ENCODE assay signal across 12 cellular contexts in the genomic region with DNA sequence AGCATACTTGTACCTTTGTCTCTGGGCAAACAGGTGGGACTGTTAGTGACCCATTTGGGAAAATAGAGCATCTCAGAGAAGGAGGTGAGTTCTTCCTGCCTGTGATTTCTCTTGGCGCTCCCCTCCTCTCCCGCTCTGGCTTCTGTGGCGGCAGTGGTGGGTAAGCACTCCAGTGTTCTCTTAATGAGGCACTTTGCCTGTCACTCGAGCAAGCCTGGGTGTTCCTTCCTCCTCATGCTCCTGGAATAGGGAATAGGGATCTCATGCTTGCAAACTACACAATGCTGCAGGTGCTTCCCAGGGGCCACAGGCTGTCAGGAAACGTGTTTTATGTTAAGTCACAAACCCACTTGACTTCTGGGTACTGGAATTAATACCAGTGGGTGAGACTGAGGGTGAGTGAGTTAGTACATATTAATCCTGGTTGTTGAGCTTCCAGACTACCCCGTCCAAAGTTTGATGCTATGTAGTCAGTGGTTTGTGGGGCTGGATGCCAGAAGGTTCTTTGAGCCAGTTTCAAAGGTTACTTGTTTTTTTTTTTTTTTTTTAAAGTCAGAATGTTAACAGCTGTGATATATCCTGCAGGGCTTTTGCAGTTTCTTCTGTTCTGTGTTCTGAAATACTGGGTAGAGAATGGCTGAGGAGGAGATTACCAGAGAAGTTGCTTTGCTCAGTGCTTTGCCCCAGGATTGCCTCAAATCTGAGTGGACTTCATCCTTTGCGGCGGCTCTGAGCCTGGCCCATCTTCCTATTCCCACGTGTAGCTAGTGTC. TPM values are rescaled to one million over a fixed set of nuclear protein-coding genes. Genes with fewer than 3 reads are reported as not detected.
DNase-seq lines count a peak whose midpoint lies in the region; ATAC-seq, FAIRE-seq and TF ChIP-seq lines count a peak whose summit lies in the region.
"Had no signal": no experiment of that assay in that cellular context is flagged by ENCODE, and none has a peak within 500 bp of the region (broad histone marks: within the 10 kb centered on the region; RNA-seq: fewer than 3 reads in every experiment).

No MANE protein-coding gene starts in this region.

- H3K79me2 ChIP-seq in DND-41 (ENCODE audit: insufficient read depth, low read length) (peaks cover 3% of the 10 kb centered on the region; the same call in 1 of the 2 replicates), neural cell (replicated peaks; ENCODE audit: insufficient read depth, low read length) (no peaks in the 10 kb centered on the region)

- intact Hi-C loops in vagina (cut with DNase I) = no loop called here

- no peak overlapping the region for H3K9ac ChIP-seq in DND-41 (ENCODE audit: low read depth, low read length)
- no peak overlapping the region for H3K9ac ChIP-seq in neural cell (ENCODE audit: low read length)

- H3K4me1 ChIP-seq in DND-41 (ENCODE audit: insufficient read depth, low read length) = no peaks in the 10 kb centered on the region
- no peaks in the 10 kb centered on the region for H3K4me1 ChIP-seq in vagina

- H2AFZ ChIP-seq in DND-41 (ENCODE audit: low read depth, low read length) = no peak overlapping the region
- H2AFZ ChIP-seq in neural cell (ENCODE audit: low read depth, low read length) = no peak overlapping the region

- H3K27me3 ChIP-seq in DND-41 (ENCODE audit: insufficient read depth, low read length, poor library complexity) (no peaks in the 10 kb centered on the region), neural cell (ENCODE audit: insufficient read depth, low read depth, low read length) (no peaks in the 10 kb centered on the region), vagina (no peaks in the 10 kb centered on the region)
- H3K27me3 ChIP-seq: tibial nerve had no signal

- TF ChIP-seq RAD21 in neural cell (conservative IDR thresholded peaks at IDR 0.05) = no peak

- DNase-seq in DND-41 = no peak
- peak; percentile 87 for DNase-seq in NCI-H2029 treated with DMSO at 0.1 percent for 48 hours (lab: John Stamatoyannopoulos, UW)
- DNase-seq in fibroblast of peridontal ligament (ENCODE audit: extremely low read depth) = peak; percentile 84
- no peak for DNase-seq in vagina (ENCODE audit: extremely low spot score in 2 of 2)
- DNase-seq in H54 (ENCODE audit: insufficient read length, low spot score) = no peak
- DNase-seq in NCI-H2196 treated with DMSO at 0.1 percent for 48 hours (lab: John Stamatoyannopoulos, UW; ENCODE audit: unreplicated experiment) = no peak
- DNase-seq: occipital lobe had no signal

- H3K9me2 ChIP-seq in neural cell (ENCODE audit: insufficient read depth, low read length) = no peaks in the 10 kb centered on the region

- TF ChIP-seq CTCF in DND-41 (IDR thresholded peaks at IDR 0.05; ENCODE audit: borderline replicate concordance, extremely low read depth, low read length, poor library complexity, severe bottlenecking) (no peak), neural cell (IDR thresholded peaks at IDR 0.05; ENCODE audit: poor library complexity, severe bottlenecking) (no peak), vagina (IDR thresholded peaks at IDR 0.05) (no peak)

- FAIRE-seq in H54 (lab: Jason Lieb, UNC) = no peak
- FAIRE-seq: RCC 7860, TTC549 had no signal

- H3F3A ChIP-seq in neural cell (ENCODE audit: insufficient read depth, low read length, poor library complexity, severe bottlenecking) = no peaks in the 10 kb centered on the region

- no peaks in the 10 kb centered on the region for H3K9me3 ChIP-seq in DND-41 (ENCODE audit: insufficient read depth, low read length, severe bottlenecking)
- H3K9me3 ChIP-seq in neural cell (ENCODE audit: low read length) = no peaks in the 10 kb centered on the region
- no peaks in the 10 kb centered on the region for H3K9me3 ChIP-seq in vagina
- H3K9me3 ChIP-seq: tibial nerve had no signal

- no peak for TF ChIP-seq EP300 in neural cell (conservative IDR thresholded peaks at IDR 0.05; ENCODE audit: poor library complexity, severe bottlenecking)

- H4K20me1 ChIP-seq in DND-41 (ENCODE audit: insufficient read depth, low read length) (peaks cover 34% of the 10 kb centered on the region), neural cell (ENCODE audit: insufficient read depth) (no peaks in the 10 kb centered on the region)

- H3K4me2 ChIP-seq in DND-41 (ENCODE audit: insufficient read depth, low read length) = no peak overlapping the region
- no peak overlapping the region for H3K4me2 ChIP-seq in neural cell (ENCODE audit: low read length)

- no peak overlapping the region for H3K4me3 ChIP-seq in DND-41 (ENCODE audit: low read depth in 1 of 2, low read length in 2 of 2)
- no peak overlapping the region for H3K4me3 ChIP-seq in neural cell (ENCODE audit: low read length)
- no peak overlapping the region for H3K4me3 ChIP-seq in vagina
- H3K4me3 ChIP-seq: tibial nerve had no signal

- TF ChIP-seq POLR2A in vagina (IDR thresholded peaks at IDR 0.05) = no peak
- TF ChIP-seq POLR2A in H54 (IDR thresholded peaks at IDR 0.05; ENCODE audit: low read depth, low read length) = no peak

- ATAC-seq in DND-41 (ENCODE audit: insufficient read depth, low read depth) (no peak), esophagus mucosa (no peak)

- peaks cover 82% of the 10 kb centered on the region for H3K36me3 ChIP-seq in DND-41 (ENCODE audit: insufficient read depth, low read length)
- H3K36me3 ChIP-seq in neural cell (ENCODE audit: insufficient read depth, low read length) = peaks cover 4% of the 10 kb centered on the region
- H3K36me3 ChIP-seq in vagina = peaks cover 0 to 43% of the 10 kb centered on the region in 2 donors

- H3K27ac ChIP-seq in DND-41 (ENCODE audit: low read length) (0 out of 2 replicates have a peak overlapping the region, but pooled peaks have one; percentile 23), neural cell (ENCODE audit: low read length) (no peak overlapping the region), vagina (no peak overlapping the region)
- H3K27ac ChIP-seq: tibial nerve had no signal

TF ChIP-seq in neural cell, 6 proteins besides CTCF, POLR2A, EP300 and RAD21:
- TF ChIP-seq, protein P1, sequence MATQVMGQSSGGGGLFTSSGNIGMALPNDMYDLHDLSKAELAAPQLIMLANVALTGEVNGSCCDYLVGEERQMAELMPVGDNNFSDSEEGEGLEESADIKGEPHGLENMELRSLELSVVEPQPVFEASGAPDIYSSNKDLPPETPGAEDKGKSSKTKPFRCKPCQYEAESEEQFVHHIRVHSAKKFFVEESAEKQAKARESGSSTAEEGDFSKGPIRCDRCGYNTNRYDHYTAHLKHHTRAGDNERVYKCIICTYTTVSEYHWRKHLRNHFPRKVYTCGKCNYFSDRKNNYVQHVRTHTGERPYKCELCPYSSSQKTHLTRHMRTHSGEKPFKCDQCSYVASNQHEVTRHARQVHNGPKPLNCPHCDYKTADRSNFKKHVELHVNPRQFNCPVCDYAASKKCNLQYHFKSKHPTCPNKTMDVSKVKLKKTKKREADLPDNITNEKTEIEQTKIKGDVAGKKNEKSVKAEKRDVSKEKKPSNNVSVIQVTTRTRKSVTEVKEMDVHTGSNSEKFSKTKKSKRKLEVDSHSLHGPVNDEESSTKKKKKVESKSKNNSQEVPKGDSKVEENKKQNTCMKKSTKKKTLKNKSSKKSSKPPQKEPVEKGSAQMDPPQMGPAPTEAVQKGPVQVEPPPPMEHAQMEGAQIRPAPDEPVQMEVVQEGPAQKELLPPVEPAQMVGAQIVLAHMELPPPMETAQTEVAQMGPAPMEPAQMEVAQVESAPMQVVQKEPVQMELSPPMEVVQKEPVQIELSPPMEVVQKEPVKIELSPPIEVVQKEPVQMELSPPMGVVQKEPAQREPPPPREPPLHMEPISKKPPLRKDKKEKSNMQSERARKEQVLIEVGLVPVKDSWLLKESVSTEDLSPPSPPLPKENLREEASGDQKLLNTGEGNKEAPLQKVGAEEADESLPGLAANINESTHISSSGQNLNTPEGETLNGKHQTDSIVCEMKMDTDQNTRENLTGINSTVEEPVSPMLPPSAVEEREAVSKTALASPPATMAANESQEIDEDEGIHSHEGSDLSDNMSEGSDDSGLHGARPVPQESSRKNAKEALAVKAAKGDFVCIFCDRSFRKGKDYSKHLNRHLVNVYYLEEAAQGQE (IDR thresholded peaks at IDR 0.05; ENCODE audit: borderline replicate concordance) = peak; percentile 98
- TF ChIP-seq SMC3 (conservative IDR thresholded peaks at IDR 0.05; ENCODE audit: poor library complexity) (no peak), POLR2AphosphoS5 (IDR thresholded peaks at IDR 0.05) (peak; percentile 49), EZH2 (IDR thresholded peaks at IDR 0.05; ENCODE audit: borderline replicate concordance, insufficient read depth, low read length, poor library complexity, severe bottlenecking) (no peak), MXI1 (conservative IDR thresholded peaks at IDR 0.05; ENCODE audit: poor library complexity, severe bottlenecking) (peak; percentile 40), TAF1 (IDR thresholded peaks at IDR 0.05; ENCODE audit: low read depth) (no peak)

RNA-seq across cellular contexts. Expression of gene EDEM1, which starts 30.5 kb away (rescaled TPM):
- 11.9 and 13.6 TPM in 2 replicates for polyA plus RNA-seq in neural cell
- 9.3 and 22.6 TPM in 2 replicates for polyA minus RNA-seq in neural cell
- total RNA-seq in vagina (30.9 TPM), esophagus mucosa (37.3 TPM)

Comparison
In these comparisons a context has a peak if more than half of its experiments do, and no peak if none do; other contexts are left out.
1. DNase-seq: peak in NCI-H2029 treated with DMSO at 0.1 percent for 48 hours (single experiment) and fibroblast of peridontal ligament (single experiment); none in DND-41 (single experiment), vagina (0 of 2), H54 (single experiment) and NCI-H2196 treated with DMSO at 0.1 percent for 48 hours (single experiment).